1 cellular context compared by ENCODE assay signal in the genomic region with DNA sequence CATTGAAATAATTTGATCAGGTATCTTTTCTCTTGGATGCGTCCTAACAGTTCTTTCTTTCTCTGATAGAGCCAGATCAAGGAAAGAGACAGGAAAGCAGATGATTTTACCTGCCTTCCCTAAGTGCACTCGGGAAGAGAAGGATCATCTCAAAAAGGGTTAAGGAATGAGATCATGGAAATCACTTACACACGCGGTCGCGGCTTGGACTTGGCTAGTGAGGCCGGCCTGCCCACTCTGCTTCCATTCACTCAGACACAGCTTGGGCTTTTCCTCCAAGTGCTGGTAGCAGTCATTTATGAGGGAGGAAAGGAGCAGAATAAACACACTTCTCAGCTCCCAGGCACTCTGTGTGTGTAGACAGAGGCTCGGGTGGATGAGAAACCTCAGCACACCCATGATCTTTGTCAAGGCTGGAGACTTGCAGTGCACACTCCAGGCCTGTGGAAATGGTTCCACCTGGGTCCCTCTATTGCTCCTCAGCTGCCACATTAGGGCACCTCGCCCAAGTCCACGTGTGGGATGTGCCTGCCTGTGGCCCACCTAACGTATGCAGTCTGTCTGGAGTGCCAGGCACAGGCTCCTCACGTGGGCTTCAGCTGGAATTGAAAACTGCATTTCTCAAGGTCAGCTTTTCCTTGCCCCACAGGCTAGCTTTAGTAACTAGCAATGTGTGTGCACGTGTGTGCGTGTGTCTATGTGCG.
TF ChIP-seq lines count a peak whose summit lies in the region.

No MANE protein-coding gene starts in this region.

TF ChIP-seq in SK-N-SH treated with all-trans-retinoic acid at 6 μM for 48 hours, 23 proteins besides CTCF, POLR2A, EP300 and RAD21 (continued from another document):
- TF ChIP-seq, protein P1, sequence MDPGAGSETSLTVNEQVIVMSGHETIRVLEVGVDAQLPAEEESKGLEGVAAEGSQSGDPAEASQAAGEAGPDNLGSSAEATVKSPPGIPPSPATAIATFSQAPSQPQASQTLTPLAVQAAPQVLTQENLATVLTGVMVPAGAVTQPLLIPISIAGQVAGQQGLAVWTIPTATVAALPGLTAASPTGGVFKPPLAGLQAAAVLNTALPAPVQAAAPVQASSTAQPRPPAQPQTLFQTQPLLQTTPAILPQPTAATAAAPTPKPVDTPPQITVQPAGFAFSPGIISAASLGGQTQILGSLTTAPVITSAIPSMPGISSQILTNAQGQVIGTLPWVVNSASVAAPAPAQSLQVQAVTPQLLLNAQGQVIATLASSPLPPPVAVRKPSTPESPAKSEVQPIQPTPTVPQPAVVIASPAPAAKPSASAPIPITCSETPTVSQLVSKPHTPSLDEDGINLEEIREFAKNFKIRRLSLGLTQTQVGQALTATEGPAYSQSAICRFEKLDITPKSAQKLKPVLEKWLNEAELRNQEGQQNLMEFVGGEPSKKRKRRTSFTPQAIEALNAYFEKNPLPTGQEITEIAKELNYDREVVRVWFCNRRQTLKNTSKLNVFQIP (CRISPR knock-in tag; IDR thresholded peaks at IDR 0.05; ENCODE audit: borderline replicate concordance, low read depth): no peak
- TF ChIP-seq BACH2 (CRISPR knock-in tag; IDR thresholded peaks at IDR 0.05; ENCODE audit: borderline replicate concordance) (no peak), TOX (CRISPR knock-in tag; IDR thresholded peaks at IDR 0.05; ENCODE audit: borderline replicate concordance) (no peak), ZNF8 (CRISPR knock-in tag; IDR thresholded peaks at IDR 0.05) (no peak), OSR1 (CRISPR knock-in tag; IDR thresholded peaks at IDR 0.05) (no peak), TCF4 (CRISPR knock-in tag; IDR thresholded peaks at IDR 0.05; ENCODE audit: borderline replicate concordance) (no peak), ESRRG (CRISPR knock-in tag; IDR thresholded peaks at IDR 0.05) (no peak)
